ENCODE assay signal across 14 cellular contexts in genomic region chr5:151680944-151681427, GRCh38. TPM values are rescaled to one million over a fixed set of nuclear protein-coding genes. Genes with fewer than 3 reads are reported as not detected.
A peak's percentile ranks its signal among the peaks of the same experiment; 100 is the strongest.
DNase-seq lines count a peak whose midpoint lies in the region; ATAC-seq lines count a peak whose summit lies in the region.
"Had no signal": no experiment of that assay in that cellular context is flagged by ENCODE, and none has a peak within 500 bp of the region (broad histone marks: within the 10 kb centered on the region; RNA-seq: fewer than 3 reads in every experiment).

No MANE protein-coding gene starts in this region.

- H3K9ac ChIP-seq in mesenchymal stem cell (ENCODE audit: low read length) (peak overlapping the region; percentile 96), stomach smooth muscle (ENCODE audit: low read length in 2 of 2) (peak overlapping the region in 1 of 2 donors; percentile 13)

- H3K4me2 ChIP-seq in mesenchymal stem cell (ENCODE audit: low read length, poor library complexity, severe bottlenecking) = no peak overlapping the region

- no peaks in the 10 kb centered on the region for H3K9me3 ChIP-seq in esophagus (ENCODE audit: control insufficient read depth in 2 of 2, insufficient read depth in 1 of 2, low read depth in 1 of 2, low read length in 1 of 2)
- H3K9me3 ChIP-seq in mesenchymal stem cell (ENCODE audit: control insufficient read depth, low read length) = no peaks in the 10 kb centered on the region
- H3K9me3 ChIP-seq in stomach smooth muscle (ENCODE audit: control insufficient read depth in 2 of 2, low read length in 2 of 2) = no peaks in the 10 kb centered on the region

- H2BK15ac ChIP-seq in mesenchymal stem cell (ENCODE audit: low read depth, poor library complexity, severe bottlenecking) = no peak overlapping the region

- no peak for ATAC-seq in HG02642 (IDR thresholded peaks at IDR 0.05; ENCODE audit: poor library complexity, unreplicated experiment)
- ATAC-seq in HG03442 (IDR thresholded peaks at IDR 0.05; ENCODE audit: unreplicated experiment) = no peak

- H3K36me3 ChIP-seq in esophagus (ENCODE audit: control insufficient read depth in 2 of 2, insufficient read depth in 2 of 2, low read length in 1 of 2) (no peaks in the 10 kb centered on the region), mesenchymal stem cell (ENCODE audit: control insufficient read depth in 1 of 2, insufficient read depth in 2 of 2, low read depth in 1 of 2, low read length in 2 of 2) (peaks cover 25 to 73% of the 10 kb centered on the region in 2 experiments), stomach smooth muscle (ENCODE audit: control insufficient read depth in 2 of 2, insufficient read depth in 2 of 2, low read length in 2 of 2) (no peaks in the 10 kb centered on the region)

- 65% methylated on average over 5 of the region's 5 CpGs for WGBS in esophagus, 2 donors
- 56% methylated on average over 4 of the region's 5 CpGs for WGBS in mesenchymal stem cell

- no peak overlapping the region for H2BK5ac ChIP-seq in mesenchymal stem cell (ENCODE audit: low read depth, low read length, poor library complexity, severe bottlenecking)

- no peak overlapping the region for H4K8ac ChIP-seq in mesenchymal stem cell (ENCODE audit: low read length)

- H3K27ac ChIP-seq in esophagus (ENCODE audit: low read depth in 2 of 2, low read length in 1 of 2) (peak overlapping the region; percentile 9 to 59), mesenchymal stem cell (ENCODE audit: low read length, poor library complexity, severe bottlenecking) (peak overlapping the region; percentile 13), stomach smooth muscle (ENCODE audit: low read length) (peak overlapping the region; percentile 31)
- H3K27ac ChIP-seq: C4-2B, epithelial cell of prostate had no signal

- H3K23ac ChIP-seq in mesenchymal stem cell (ENCODE audit: low read length in 2 of 2) = peak overlapping the region in 1 of 2 experiments; percentile 83

- H3K4me3 ChIP-seq in esophagus (ENCODE audit: low read depth in 1 of 2, low read length in 2 of 2) = no peak overlapping the region
- peak overlapping the region in 1 of 2 experiments; percentile 63 for H3K4me3 ChIP-seq in mesenchymal stem cell (ENCODE audit: insufficient read depth in 1 of 2, low read depth in 1 of 2, low read length in 2 of 2)
- H3K4me3 ChIP-seq in stomach smooth muscle (ENCODE audit: low read length in 2 of 2) = peak overlapping the region in 1 of 2 donors; percentile 35

- H2AFZ ChIP-seq in mesenchymal stem cell (ENCODE audit: low read depth, low read length) = no peak overlapping the region

- H3K4me1 ChIP-seq in esophagus (ENCODE audit: control insufficient read depth in 2 of 2, insufficient read depth in 2 of 2, low read length in 1 of 2) (peaks cover 7 to 8% of the 10 kb centered on the region in 2 donors), mesenchymal stem cell (ENCODE audit: control insufficient read depth, insufficient read depth, low read depth, low read length) (peaks cover 29% of the 10 kb centered on the region), stomach smooth muscle (ENCODE audit: control insufficient read depth, insufficient read depth, low read length) (peaks cover 48% of the 10 kb centered on the region)

- H3K18ac ChIP-seq in mesenchymal stem cell (ENCODE audit: low read depth in 1 of 2, low read length in 2 of 2) = peak overlapping the region in 1 of 2 experiments; percentile 75

- H3K14ac ChIP-seq in mesenchymal stem cell (ENCODE audit: low read length in 2 of 2) = peak overlapping the region in 1 of 2 experiments; percentile 78

- DNase-seq in ELF-1 (ENCODE audit: low read depth, low spot score) (peak; percentile 69), mesenchymal stem cell (peak; percentile 41), retina (no peak), SK-N-DZ (ENCODE audit: low spot score) (no peak)
- DNase-seq: activated CD4-positive, CD25-positive, alpha-beta regulatory T cell; activated T-cell treated with anti-CD3 and anti-CD28 coated beads, Interleukin-2, amount 50 U/mL, for 1 hour; immature natural killer cell; NCI-H1092 treated with DMSO at 0.1 percent for 48 hours had no signal

- no peaks in the 10 kb centered on the region for H3K79me1 ChIP-seq in mesenchymal stem cell (replicated peaks; ENCODE audit: low read length, poor library complexity, severe bottlenecking)

- no peak overlapping the region for H2BK12ac ChIP-seq in mesenchymal stem cell (ENCODE audit: low read length in 2 of 2)

- no peak overlapping the region for H4K91ac ChIP-seq in mesenchymal stem cell (ENCODE audit: low read length)

- no peak overlapping the region for H2BK120ac ChIP-seq in mesenchymal stem cell (ENCODE audit: low read depth, low read length)

- no peak overlapping the region for H2AK5ac ChIP-seq in mesenchymal stem cell (ENCODE audit: low read length, severe bottlenecking)

- H3K27me3 ChIP-seq in esophagus (ENCODE audit: control insufficient read depth in 1 of 2, insufficient read depth in 2 of 2, low read length in 2 of 2) = no peaks in the 10 kb centered on the region
- H3K27me3 ChIP-seq in mesenchymal stem cell (ENCODE audit: control insufficient read depth in 1 of 2, insufficient read depth in 1 of 2, low read length in 2 of 2) = no peaks in the 10 kb centered on the region
- H3K27me3 ChIP-seq in stomach smooth muscle (ENCODE audit: control insufficient read depth in 1 of 2, insufficient read depth in 2 of 2, low read length in 2 of 2) = peaks cover 0 to 4% of the 10 kb centered on the region in 2 donors

- no peak overlapping the region for H3K4ac ChIP-seq in mesenchymal stem cell (ENCODE audit: low read depth in 1 of 2, low read length in 2 of 2)

RNA-seq across cellular contexts. Expression of gene SPARC, which starts 5.7 kb away (rescaled TPM):
- 10 to 100 TPM; 12.1 to 52.5 TPM for polyA plus RNA-seq in esophagus
- 5,201 TPM for polyA plus RNA-seq in mesenchymal stem cell (2013, experiment 1 of 2)
- 4,942 TPM for polyA plus RNA-seq in mesenchymal stem cell (2013, experiment 2 of 2)
- polyA plus RNA-seq in SK-N-DZ (2014; cell fraction: cytosol; rRNA removed) = 75.7 and 82.2 TPM in 2 replicates
- polyA plus RNA-seq in SK-N-DZ (2014; cell fraction: nucleus; rRNA removed) = 29.9 and 30.5 TPM in 2 replicates

Comparison
In these comparisons a context has a peak if more than half of its experiments do, and no peak if none do; other contexts are left out.
1. DNase-seq: peak in ELF-1 (single experiment) and mesenchymal stem cell (single experiment); none in retina (single experiment) and SK-N-DZ (single experiment).
2. Peak in every context shown above with its lines, with median percentiles within 50 percentile points of each other: H3K27ac ChIP-seq.